ENCODE assay signal across 1 cellular context in the genomic region with DNA sequence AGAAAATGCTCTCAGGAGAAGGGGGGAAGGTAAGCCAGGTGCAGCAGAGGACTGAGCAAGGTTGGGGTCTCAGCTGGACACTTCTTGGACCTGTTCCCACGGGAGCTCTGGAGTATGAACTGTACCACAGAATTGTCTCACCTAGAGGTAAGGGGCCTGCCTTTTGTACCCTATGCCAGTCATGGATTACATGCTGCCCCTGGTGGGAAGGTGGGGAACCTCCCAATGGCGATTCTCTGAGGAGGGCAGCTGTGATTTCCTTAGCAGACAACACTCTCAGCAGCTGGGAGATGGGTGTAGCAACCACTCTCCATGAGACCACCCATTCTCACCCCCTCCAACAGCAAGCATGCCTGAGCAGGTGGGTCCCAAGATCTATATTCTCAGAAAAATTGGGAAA.
TF ChIP-seq lines count a peak whose summit lies in the region.

No MANE protein-coding gene starts in this region.

TF ChIP-seq in SK-N-SH treated with all-trans-retinoic acid at 6 μM for 48 hours, 23 proteins besides CTCF, POLR2A, EP300 and RAD21 (continued from another document):
- TF ChIP-seq PPARA (CRISPR knock-in tag; IDR thresholded peaks at IDR 0.05; ENCODE audit: borderline replicate concordance) (no peak), ESRRG (CRISPR knock-in tag; IDR thresholded peaks at IDR 0.05) (no peak), ZNF565 (CRISPR knock-in tag; conservative IDR thresholded peaks at IDR 0.05; ENCODE audit: low read depth) (no peak)
- TF ChIP-seq, protein P1, sequence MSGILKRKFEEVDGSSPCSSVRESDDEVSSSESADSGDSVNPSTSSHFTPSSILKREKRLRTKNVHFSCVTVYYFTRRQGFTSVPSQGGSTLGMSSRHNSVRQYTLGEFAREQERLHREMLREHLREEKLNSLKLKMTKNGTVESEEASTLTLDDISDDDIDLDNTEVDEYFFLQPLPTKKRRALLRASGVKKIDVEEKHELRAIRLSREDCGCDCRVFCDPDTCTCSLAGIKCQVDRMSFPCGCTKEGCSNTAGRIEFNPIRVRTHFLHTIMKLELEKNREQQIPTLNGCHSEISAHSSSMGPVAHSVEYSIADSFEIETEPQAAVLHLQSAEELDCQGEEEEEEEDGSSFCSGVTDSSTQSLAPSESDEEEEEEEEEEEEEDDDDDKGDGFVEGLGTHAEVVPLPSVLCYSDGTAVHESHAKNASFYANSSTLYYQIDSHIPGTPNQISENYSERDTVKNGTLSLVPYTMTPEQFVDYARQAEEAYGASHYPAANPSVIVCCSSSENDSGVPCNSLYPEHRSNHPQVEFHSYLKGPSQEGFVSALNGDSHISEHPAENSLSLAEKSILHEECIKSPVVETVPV (CRISPR knock-in tag; IDR thresholded peaks at IDR 0.05) = no peak
